Comparison of ENCODE assay signal across 21 cellular contexts in genomic region chr5:111704452-111705085, GRCh38.
DNase-seq lines count a peak whose midpoint lies in the region; ATAC-seq lines count a peak whose summit lies in the region.
"Had no signal": no experiment of that assay in that cellular context is flagged by ENCODE, and none has a peak within 500 bp of the region (broad histone marks: within the 10 kb centered on the region; RNA-seq: fewer than 3 reads in every experiment).

No MANE protein-coding gene starts in this region.

- H3K27me3 Mint-ChIP-seq in stimulated activated memory B cell treated with anti-CD40 and anti-IgM and Interleukin-4, amounts not matched to agents 10 μg/mL and 1 μg/mL and 100 μg/mL, for 72 hours = peaks cover 4% of the 10 kb centered on the region
- H3K27me3 Mint-ChIP-seq: naive thymus-derived CD8-positive, alpha-beta T cell had no signal

- no peaks in the 10 kb centered on the region for H3K9me3 Mint-ChIP-seq in stimulated activated memory B cell treated with anti-CD40 and anti-IgM and Interleukin-4, amounts not matched to agents 10 μg/mL and 1 μg/mL and 100 μg/mL, for 72 hours
- H3K9me3 Mint-ChIP-seq: CD8-positive, alpha-beta T cell; central memory CD8-positive, alpha-beta T cell; naive thymus-derived CD8-positive, alpha-beta T cell; type B pancreatic cell had no signal

- peak overlapping the region; percentile 28 for H3K27ac Mint-ChIP-seq in stimulated activated memory B cell treated with anti-CD40 and anti-IgM and Interleukin-4, amounts not matched to agents 10 μg/mL and 1 μg/mL and 100 μg/mL, for 72 hours
- H3K27ac Mint-ChIP-seq: CD8-positive, alpha-beta T cell; progenitor cell of endocrine pancreas; type B pancreatic cell had no signal

- peak; percentile 40 for ATAC-seq in HG02642 (IDR thresholded peaks at IDR 0.05; ENCODE audit: poor library complexity, unreplicated experiment)
- no peak for ATAC-seq in stimulated activated memory B cell treated with anti-CD40 and anti-IgM and Interleukin-4, amounts not matched to agents 10 μg/mL and 1 μg/mL and 100 μg/mL, for 72 hours
- ATAC-seq: CD8-positive, alpha-beta T cell; heart right ventricle had no signal

- H3K4me1 Mint-ChIP-seq in stimulated activated memory B cell treated with anti-CD40 and anti-IgM and Interleukin-4, amounts not matched to agents 10 μg/mL and 1 μg/mL and 100 μg/mL, for 72 hours = peaks cover 11% of the 10 kb centered on the region
- H3K4me1 Mint-ChIP-seq: central memory CD8-positive, alpha-beta T cell had no signal

- H3K36me3 Mint-ChIP-seq in stimulated activated memory B cell treated with anti-CD40 and anti-IgM and Interleukin-4, amounts not matched to agents 10 μg/mL and 1 μg/mL and 100 μg/mL, for 72 hours = no peaks in the 10 kb centered on the region
- H3K36me3 Mint-ChIP-seq: CD8-positive, alpha-beta T cell; naive thymus-derived CD8-positive, alpha-beta T cell; type B pancreatic cell had no signal

- H3K4me3 Mint-ChIP-seq in stimulated activated memory B cell treated with anti-CD40 and anti-IgM and Interleukin-4, amounts not matched to agents 10 μg/mL and 1 μg/mL and 100 μg/mL, for 72 hours = no peak overlapping the region
- H3K4me3 Mint-ChIP-seq: central memory CD8-positive, alpha-beta T cell; type B pancreatic cell had no signal

- DNase-seq in NOMO-1 treated with DMSO at 0.1 percent for 48 hours (lab: John Stamatoyannopoulos, UW; ENCODE audit: unreplicated experiment) = peak; percentile 22
- no peak for DNase-seq in NOMO-1 treated with dmso at 0.1 percent for 144 hours (lab: John Stamatoyannopoulos, UW; ENCODE audit: unreplicated experiment)
- peak; percentile 15 to 28 for DNase-seq in Kasumi-1 (lab: John Stamatoyannopoulos, UW)
- no peak for DNase-seq in NCI-H82 (lab: John Stamatoyannopoulos, UW)
- DNase-seq in activated CD4-positive, CD25-positive, alpha-beta regulatory T cell (lab: John Stamatoyannopoulos, UW) = no peak
- DNase-seq in CD1c-positive myeloid dendritic cell (ENCODE audit: extremely low spot score) = no peak
- DNase-seq: activated effector memory CD4-positive, alpha-beta T cell treated with Interleukin-2 at 50 U/mL for 16 hours; amygdala; CD8-positive, alpha-beta T cell; DMS79 treated with DMSO at 0.1 percent for 48 hours; effector memory CD4-positive, alpha-beta T cell; heart right ventricle; mammary epithelial cell; naive thymus-derived CD8-positive, alpha-beta T cell; NCI-H2107; NCI-H774 had no signal

Comparison
In these comparisons a context has a peak if more than half of its experiments do, and no peak if none do; other contexts are left out.
1. DNase-seq: peak in NOMO-1 treated with DMSO at 0.1 percent for 48 hours (single experiment) and Kasumi-1 (2 of 2); none in NOMO-1 treated with dmso at 0.1 percent for 144 hours (single experiment), NCI-H82 (single experiment), activated CD4-positive, CD25-positive, alpha-beta regulatory T cell (0 of 4) and CD1c-positive myeloid dendritic cell (single experiment).